Comparison of ENCODE assay signal across 1 cellular context in the genomic region with DNA sequence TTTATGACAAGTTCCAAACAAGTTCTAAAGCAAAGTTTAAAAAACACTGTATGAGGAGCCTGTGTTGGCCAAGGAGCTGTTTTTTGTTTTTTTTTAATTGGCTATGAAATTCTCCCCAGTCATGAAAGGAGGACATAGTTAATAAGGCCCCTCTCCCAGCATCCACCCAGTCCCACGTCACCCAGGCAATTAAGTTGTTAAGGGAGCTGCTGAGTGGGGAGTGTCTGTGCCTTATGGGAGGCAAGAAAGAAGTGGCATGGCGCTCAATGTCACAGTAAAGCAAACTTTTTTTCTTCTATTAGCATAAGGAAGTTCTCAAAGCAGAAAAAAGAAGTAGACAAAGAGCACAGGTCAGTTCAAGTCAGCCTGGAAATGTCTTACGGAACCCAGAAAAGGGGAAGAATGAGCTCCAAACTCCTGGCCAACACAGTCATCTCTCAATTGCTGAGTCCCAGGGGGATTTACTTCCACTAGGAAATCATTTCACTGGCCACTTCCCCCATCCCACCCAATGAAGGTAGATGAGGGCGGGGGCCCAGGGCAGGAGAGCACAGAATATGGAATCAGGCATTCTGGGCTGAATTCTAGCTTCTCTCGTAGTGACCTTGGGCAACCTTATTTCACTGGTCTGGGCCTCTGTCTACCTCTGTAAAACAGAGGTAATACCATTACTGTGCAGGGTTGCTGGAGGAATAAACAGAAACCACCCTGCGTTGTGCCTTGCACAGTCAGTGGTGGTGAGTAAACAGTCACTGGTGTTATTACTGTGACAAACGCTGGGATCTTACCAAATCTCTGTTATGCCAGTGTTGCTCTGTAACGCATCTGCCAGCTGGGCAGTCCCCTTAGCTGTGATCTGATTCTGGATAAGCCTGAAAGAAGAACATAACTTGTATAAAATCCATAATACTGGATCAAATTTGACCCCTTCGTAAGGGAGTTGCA.
TF ChIP-seq lines count a peak whose summit lies in the region.

No MANE protein-coding gene starts in this region.

TF ChIP-seq in WTC11, 78 proteins besides CTCF, POLR2A, EP300 and RAD21 (continued from another document):
- TF ChIP-seq, protein P1, sequence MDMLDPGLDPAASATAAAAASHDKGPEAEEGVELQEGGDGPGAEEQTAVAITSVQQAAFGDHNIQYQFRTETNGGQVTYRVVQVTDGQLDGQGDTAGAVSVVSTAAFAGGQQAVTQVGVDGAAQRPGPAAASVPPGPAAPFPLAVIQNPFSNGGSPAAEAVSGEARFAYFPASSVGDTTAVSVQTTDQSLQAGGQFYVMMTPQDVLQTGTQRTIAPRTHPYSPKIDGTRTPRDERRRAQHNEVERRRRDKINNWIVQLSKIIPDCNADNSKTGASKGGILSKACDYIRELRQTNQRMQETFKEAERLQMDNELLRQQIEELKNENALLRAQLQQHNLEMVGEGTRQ (CRISPR knock-in tag; IDR thresholded peaks at IDR 0.05) = no peak
